ENCODE assay signal across 11 cellular contexts in the genomic region with DNA sequence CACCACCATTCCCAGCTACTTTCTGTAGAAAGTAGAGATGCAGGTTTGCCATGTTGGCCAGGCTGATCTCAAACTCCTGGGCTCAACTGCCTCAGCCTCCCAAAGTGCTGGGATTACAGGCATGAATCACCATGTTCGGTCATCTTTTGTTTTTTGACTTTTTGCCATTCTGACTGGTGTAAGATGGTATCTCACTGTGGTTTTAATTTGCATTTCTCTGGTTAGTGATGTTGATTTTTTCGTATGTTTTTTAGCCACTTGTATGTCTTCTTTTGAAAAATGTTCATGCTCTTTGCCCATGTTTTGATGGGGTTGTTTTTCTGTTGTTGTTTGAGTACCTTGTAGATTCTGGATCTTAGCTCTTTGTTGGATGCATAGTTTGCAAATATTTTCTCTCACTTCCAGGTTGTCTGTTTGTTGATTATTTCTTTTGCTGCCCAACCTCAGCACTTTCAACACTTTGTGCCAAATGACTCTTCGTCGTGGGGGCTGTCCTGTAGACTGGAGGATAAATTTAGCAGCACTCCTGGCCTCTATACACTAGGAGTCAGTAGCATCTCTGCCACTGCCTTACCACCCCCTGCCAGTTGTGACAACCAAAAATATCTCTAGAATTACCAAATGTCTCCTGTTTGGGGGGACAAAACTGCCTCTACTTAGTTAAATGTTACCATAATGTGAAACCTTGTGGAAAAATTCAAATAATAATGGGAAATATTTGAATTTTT. TPM values are rescaled to one million over a fixed set of nuclear protein-coding genes. Genes with fewer than 3 reads are reported as not detected.
DNase-seq lines count a peak whose midpoint lies in the region; TF ChIP-seq lines count a peak whose summit lies in the region.
"Had no signal": no experiment of that assay in that cellular context is flagged by ENCODE, and none has a peak within 500 bp of the region (broad histone marks: within the 10 kb centered on the region; RNA-seq: fewer than 3 reads in every experiment).

No MANE protein-coding gene starts in this region.

- H3K4me3 ChIP-seq in H7 (ENCODE audit: insufficient read depth, low read depth, low read length) (no peak overlapping the region), sigmoid colon (no peak overlapping the region)

- WGBS in sigmoid colon, 2 donors, result 74 to 76% methylated on average over 4 of the region's 4 CpGs

- H3K27me3 ChIP-seq in H7 (ENCODE audit: control insufficient read depth, insufficient read depth, low read length), result no peaks in the 10 kb centered on the region
- no peaks in the 10 kb centered on the region for H3K27me3 ChIP-seq in sigmoid colon

- intact Hi-C loops in activated CD4-positive, alpha-beta memory T cell treated with anti-CD3 and anti-CD28 coated beads for 36 hours (cut with micrococcal nuclease), result loop anchor here (1.0 to 10.0 kb wide), 4 partner anchors 10 to 353 kb away; no protein-coding TSS in a partner anchor
- intact Hi-C loops in sigmoid colon (cut with DNase I), result no loop called here

- TF ChIP-seq CTCF in sigmoid colon (IDR thresholded peaks at IDR 0.05), result no peak

- TF ChIP-seq EP300 in sigmoid colon (IDR thresholded peaks at IDR 0.05), result no peak

- TF ChIP-seq POLR2A in sigmoid colon (IDR thresholded peaks at IDR 0.05), result no peak

- H3K4me1 Mint-ChIP-seq in activated CD4-positive, alpha-beta memory T cell treated with anti-CD3 and anti-CD28 coated beads for 36 hours (ENCODE audit: low read depth), result peaks cover 12% of the 10 kb centered on the region

- H3K36me3 ChIP-seq in H7 (replicated peaks; ENCODE audit: control insufficient read depth, insufficient read depth, low read length) (no peaks in the 10 kb centered on the region; the same call in 1 of the 2 replicates), sigmoid colon (peaks cover 0 to 1% (median 0%) of the 10 kb centered on the region in 4 donors)

- no peak overlapping the region for H3K27ac ChIP-seq in sigmoid colon
- H3K27ac ChIP-seq: KMS-11 had no signal

- DNase-seq in GM04504 (ENCODE audit: low read depth) (peak; percentile 59), H7 (peak; percentile 16), iPS-NIHi7 (ENCODE audit: extremely low spot score) (peak; percentile 22), germinal center (ENCODE audit: low spot score) (no peak), HEK293T (ENCODE audit: extremely low spot score) (no peak), NCI-H1092 treated with DMSO at 0.1 percent for 48 hours (lab: John Stamatoyannopoulos, UW) (no peak), sigmoid colon (no peak)
- DNase-seq in activated CD4-positive, alpha-beta memory T cell treated with anti-CD3 and anti-CD28 coated beads for 36 hours, result peak; percentile 27
- DNase-seq: DMS153, NCI-H510A treated with DMSO at 0.1 percent for 48 hours had no signal

- no peaks in the 10 kb centered on the region for H3K4me1 ChIP-seq in sigmoid colon

- H3K36me3 Mint-ChIP-seq in activated CD4-positive, alpha-beta memory T cell treated with anti-CD3 and anti-CD28 coated beads for 36 hours, result no peaks in the 10 kb centered on the region

- H3K9me3 ChIP-seq in sigmoid colon, result no peaks in the 10 kb centered on the region

- POLR2A ChIA-PET in activated CD4-positive, alpha-beta memory T cell treated with anti-CD3 and anti-CD28 coated beads for 36 hours (lab: Charles Lee), result no interaction called here
- POLR2A ChIA-PET in HEK293T (lab: Yijun Ruan, JAX), result no interaction called here

- CTCF ChIA-PET in activated CD4-positive, alpha-beta memory T cell treated with anti-CD3 and anti-CD28 coated beads for 36 hours (lab: Charles Lee), result interaction anchor here (0.7 kb wide), 1 partner anchor 126 kb away, joined by 3 read pairs; no protein-coding TSS in a partner anchor
- CTCF ChIA-PET in HEK293T (lab: Yijun Ruan, JAX), result interaction anchor here (0.6 kb wide), 1 partner anchor 8 kb away, joined by 3 read pairs; no protein-coding TSS in a partner anchor

- peaks cover 5% of the 10 kb centered on the region for H3K27me3 Mint-ChIP-seq in activated CD4-positive, alpha-beta memory T cell treated with anti-CD3 and anti-CD28 coated beads for 36 hours

- no peaks in the 10 kb centered on the region for H3K9me3 Mint-ChIP-seq in activated CD4-positive, alpha-beta memory T cell treated with anti-CD3 and anti-CD28 coated beads for 36 hours

- no peak overlapping the region for H3K4me3 Mint-ChIP-seq in activated CD4-positive, alpha-beta memory T cell treated with anti-CD3 and anti-CD28 coated beads for 36 hours

- H3K27ac Mint-ChIP-seq in activated CD4-positive, alpha-beta memory T cell treated with anti-CD3 and anti-CD28 coated beads for 36 hours, result peak overlapping the region; percentile 1

TF ChIP-seq in HEK293T, 16 proteins besides CTCF, POLR2A, EP300 and RAD21:
- TF ChIP-seq FOXM1 (IDR thresholded peaks at IDR 0.05; ENCODE audit: borderline replicate concordance), result no peak
- TF ChIP-seq NFRKB (IDR thresholded peaks at IDR 0.05), result no peak
- TF ChIP-seq LEF1 (IDR thresholded peaks at IDR 0.05; ENCODE audit: borderline replicate concordance), result no peak
- no peak for TF ChIP-seq SUZ12 (IDR thresholded peaks at IDR 0.05)
- no peak for TF ChIP-seq SP1 (IDR thresholded peaks at IDR 0.05)
- TF ChIP-seq FOXK2 (IDR thresholded peaks at IDR 0.05), result no peak
- no peak for TF ChIP-seq L3MBTL2 (conservative IDR thresholded peaks at IDR 0.05)
- TF ChIP-seq, protein P1, sequence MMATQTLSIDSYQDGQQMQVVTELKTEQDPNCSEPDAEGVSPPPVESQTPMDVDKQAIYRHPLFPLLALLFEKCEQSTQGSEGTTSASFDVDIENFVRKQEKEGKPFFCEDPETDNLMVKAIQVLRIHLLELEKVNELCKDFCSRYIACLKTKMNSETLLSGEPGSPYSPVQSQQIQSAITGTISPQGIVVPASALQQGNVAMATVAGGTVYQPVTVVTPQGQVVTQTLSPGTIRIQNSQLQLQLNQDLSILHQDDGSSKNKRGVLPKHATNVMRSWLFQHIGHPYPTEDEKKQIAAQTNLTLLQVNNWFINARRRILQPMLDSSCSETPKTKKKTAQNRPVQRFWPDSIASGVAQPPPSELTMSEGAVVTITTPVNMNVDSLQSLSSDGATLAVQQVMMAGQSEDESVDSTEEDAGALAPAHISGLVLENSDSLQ (IDR thresholded peaks at IDR 0.05), result no peak
- TF ChIP-seq ELF4 (IDR thresholded peaks at IDR 0.05), result no peak
- no peak for TF ChIP-seq BHLHE40 (IDR thresholded peaks at IDR 0.05; ENCODE audit: borderline replicate concordance)
- TF ChIP-seq TARDBP (IDR thresholded peaks at IDR 0.05), result no peak
- no peak for TF ChIP-seq CTBP1 (IDR thresholded peaks at IDR 0.05; ENCODE audit: borderline replicate concordance)
- TF ChIP-seq FOXA1 (IDR thresholded peaks at IDR 0.05), result no peak
- no peak for TF ChIP-seq ARNT (IDR thresholded peaks at IDR 0.05)
- TF ChIP-seq ZNF384 (IDR thresholded peaks at IDR 0.05), result no peak
- TF ChIP-seq HDGF (IDR thresholded peaks at IDR 0.05; ENCODE audit: borderline replicate concordance), result no peak

RNA-seq across cellular contexts. Expression of a gene that starts 6.5 kb away (rescaled TPM):
- not detected in 2 replicates for total RNA-seq in H7 (2014; rRNA removed; shearing (Covaris generic))
- total RNA-seq in activated CD4-positive, alpha-beta memory T cell treated with anti-CD3 and anti-CD28 coated beads for 36 hours, result not detected
- 100 to 1,000 TPM in 1 of 4 donors, 10 to 100 TPM in 3; 79.6 to 120 (median 89.3) TPM for total RNA-seq in sigmoid colon
- 1 to 10 TPM; 1.2 to 2.2 (median 1.8) TPM for polyA plus RNA-seq in sigmoid colon

RNA-seq across cellular contexts. Expression of a gene that starts 31.5 kb away (rescaled TPM):
- total RNA-seq in H7 (2014; rRNA removed; shearing (Covaris generic)), result 6.7 and 8.7 TPM in 2 replicates
- total RNA-seq in activated CD4-positive, alpha-beta memory T cell treated with anti-CD3 and anti-CD28 coated beads for 36 hours, result 10 to 100 TPM; 23.5 to 24.8 TPM
- total RNA-seq in sigmoid colon, result 10 to 100 TPM; 16.6 to 33.1 (median 25.4) TPM
- polyA plus RNA-seq in sigmoid colon, result 10 to 100 TPM in 2 of 3 donors, 1 to 10 TPM in 1; 9.6 to 11.8 (median 10.9) TPM

Comparison
In these comparisons a context has a peak if more than half of its experiments do, and no peak if none do; other contexts are left out.
1. DNase-seq: peak in GM04504 (single experiment), H7 (single experiment), activated CD4-positive, alpha-beta memory T cell treated with anti-CD3 and anti-CD28 coated beads for 36 hours (single experiment) and iPS-NIHi7 (single experiment); none in germinal center (single experiment), HEK293T (single experiment), NCI-H1092 treated with DMSO at 0.1 percent for 48 hours (single experiment) and sigmoid colon (single experiment).
2. RNA of a gene that starts 6.5 kb away (total RNA-seq): 79.6 to 120 TPM in sigmoid colon; not detected in H7 and not detected in activated CD4-positive, alpha-beta memory T cell treated with anti-CD3 and anti-CD28 coated beads for 36 hours; every median in the first group is over 10 times any median in the second.